In the genomic region with DNA sequence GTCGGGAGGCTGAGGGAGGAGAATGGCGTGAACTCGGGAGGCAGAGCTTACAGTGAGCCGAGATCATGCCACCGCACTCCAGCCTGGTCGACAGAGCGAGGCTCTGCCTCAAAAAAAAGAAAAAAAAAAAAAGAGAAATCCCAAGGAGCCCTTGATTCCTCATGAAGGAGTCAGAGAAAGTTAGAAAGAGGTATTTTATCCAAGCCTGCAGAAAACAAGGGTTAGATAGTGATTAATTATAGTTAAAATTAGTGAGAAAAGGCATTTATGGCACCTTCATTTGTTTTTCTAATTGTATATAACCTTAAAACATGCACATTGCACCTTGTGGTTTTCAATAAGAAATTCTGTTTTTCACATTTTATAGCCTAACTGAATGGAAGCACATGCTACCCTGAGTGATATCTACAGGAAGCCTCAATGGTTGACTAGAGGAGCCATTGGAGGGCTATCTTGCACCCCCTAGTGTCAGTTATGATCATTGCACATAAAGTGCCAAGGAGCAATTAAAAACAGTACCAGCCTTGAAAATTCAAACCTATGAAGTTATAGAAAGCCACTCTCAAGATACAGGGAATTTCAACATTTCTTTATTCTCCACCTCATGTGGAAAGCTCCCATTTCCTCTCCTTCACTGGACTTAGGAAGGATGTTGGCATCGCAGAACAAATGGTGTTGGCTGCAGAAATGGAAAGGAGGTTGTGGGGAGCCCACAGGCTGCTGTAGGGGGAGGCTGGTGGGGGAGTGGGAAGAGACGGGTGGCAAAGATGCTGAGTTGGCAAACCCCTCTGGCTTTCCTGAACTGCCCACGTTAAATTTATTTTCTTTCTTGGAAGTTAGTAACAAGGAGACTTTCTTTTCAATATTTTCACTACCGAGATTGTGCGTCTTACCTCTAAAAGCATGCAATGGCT, we compare ENCODE assay signal across 8 cellular contexts. TPM values are rescaled to one million over a fixed set of nuclear protein-coding genes. Genes with fewer than 3 reads are reported as not detected.
DNase-seq lines count a peak whose midpoint lies in the region; ATAC-seq and TF ChIP-seq lines count a peak whose summit lies in the region.

No MANE protein-coding gene starts in this region.

- H3K4me1 Mint-ChIP-seq in activated CD8-positive, alpha-beta T cell treated with anti-CD3 and anti-CD28 coated beads for 36 hours (ENCODE audit: low read depth), result peaks cover 8% of the 10 kb centered on the region
- H3K4me1 Mint-ChIP-seq in nephron, result peaks cover 23% of the 10 kb centered on the region

- TF ChIP-seq CTCF in activated CD8-positive, alpha-beta T cell treated with anti-CD3 and anti-CD28 coated beads for 36 hours (IDR thresholded peaks at IDR 0.05), result peak; percentile 76
- TF ChIP-seq CTCF in fibroblast of mammary gland (conservative IDR thresholded peaks at IDR 0.05; ENCODE audit: control insufficient read depth, insufficient read depth, low read depth, low read length) (peak; percentile 86), nephron (IDR thresholded peaks at IDR 0.05; ENCODE audit: unreplicated experiment in 3 of 3) (peak; percentile 39 to 51 (median 40))

- H3K27me3 Mint-ChIP-seq in activated CD8-positive, alpha-beta T cell treated with anti-CD3 and anti-CD28 coated beads for 36 hours, result no peaks in the 10 kb centered on the region
- no peaks in the 10 kb centered on the region for H3K27me3 Mint-ChIP-seq in nephron (ENCODE audit: low read depth)

- H3K4me3 Mint-ChIP-seq in activated CD8-positive, alpha-beta T cell treated with anti-CD3 and anti-CD28 coated beads for 36 hours, result no peak overlapping the region
- no peak overlapping the region for H3K4me3 Mint-ChIP-seq in nephron

- no peaks in the 10 kb centered on the region for H3K36me3 Mint-ChIP-seq in activated CD8-positive, alpha-beta T cell treated with anti-CD3 and anti-CD28 coated beads for 36 hours (ENCODE audit: low read depth)
- H3K36me3 Mint-ChIP-seq in nephron (ENCODE audit: low read depth), result no peaks in the 10 kb centered on the region

- no peaks in the 10 kb centered on the region for H3K9me3 Mint-ChIP-seq in activated CD8-positive, alpha-beta T cell treated with anti-CD3 and anti-CD28 coated beads for 36 hours
- no peaks in the 10 kb centered on the region for H3K9me3 Mint-ChIP-seq in nephron

- no peak overlapping the region for H3K27ac Mint-ChIP-seq in activated CD8-positive, alpha-beta T cell treated with anti-CD3 and anti-CD28 coated beads for 36 hours
- H3K27ac Mint-ChIP-seq in nephron, result peak overlapping the region; percentile 7 to 58 (median 33)

- CTCF ChIA-PET in activated CD8-positive, alpha-beta T cell treated with anti-CD3 and anti-CD28 coated beads for 36 hours (lab: Charles Lee), result interaction anchor here (0.8 to 6.8 kb wide), 10 partner anchors 9 to 132 kb away, joined by 3 to 59 read pairs (median 4); no protein-coding TSS in a partner anchor

- H3K4me3 ChIP-seq in fibroblast of mammary gland (ENCODE audit: control insufficient read depth, low read depth, low read length), result no peak overlapping the region

- peak; percentile 91 for ATAC-seq in activated CD8-positive, alpha-beta T cell treated with anti-CD3 and anti-CD28 coated beads for 36 hours
- ATAC-seq in HG03354 (IDR thresholded peaks at IDR 0.05; ENCODE audit: poor library complexity, severe bottlenecking, unreplicated experiment) (no peak), GM19397 (IDR thresholded peaks at IDR 0.05; ENCODE audit: unreplicated experiment) (no peak)

- intact Hi-C loops in activated CD8-positive, alpha-beta T cell treated with anti-CD3 and anti-CD28 coated beads for 36 hours (cut with micrococcal nuclease), result loop anchor here (1.0 to 5.0 kb wide), 2 partner anchors 77 to 131 kb away; no protein-coding TSS in a partner anchor

- DNase-seq in activated effector memory CD4-positive, alpha-beta T cell treated with anti-CD3 and anti-CD28 coated beads, Interleukin-2, amount 50 U/mL, for 16 hours, result peak; percentile 61
- no peak for DNase-seq in activated effector memory CD4-positive, alpha-beta T cell treated with Interleukin-2 at 50 U/mL for 16 hours
- peak; percentile 13 for DNase-seq in NCI-H1105 (lab: John Stamatoyannopoulos, UW)
- peak; percentile 58 for DNase-seq in activated CD8-positive, alpha-beta T cell treated with anti-CD3 and anti-CD28 coated beads for 36 hours
- peak; percentile 63 for DNase-seq in fibroblast of mammary gland (ENCODE audit: low read depth)

- POLR2A ChIA-PET in activated CD8-positive, alpha-beta T cell treated with anti-CD3 and anti-CD28 coated beads for 36 hours (lab: Charles Lee), result interaction anchor here (1.0 kb wide), 1 partner anchor 9 kb away, joined by 3 read pairs; no protein-coding TSS in a partner anchor

RNA-seq across cellular contexts. Expression of gene ITGA11, which starts 48.5 kb away (rescaled TPM):
- 1 to 10 TPM; 1.7 to 3.6 TPM for total RNA-seq in activated CD8-positive, alpha-beta T cell treated with anti-CD3 and anti-CD28 coated beads for 36 hours
